22 cellular contexts compared by ENCODE assay signal in genomic region chr1:55503663-55504305, GRCh38.
A peak's percentile ranks its signal among the peaks of the same experiment; 100 is the strongest.
DNase-seq lines count a peak whose midpoint lies in the region; ATAC-seq and TF ChIP-seq lines count a peak whose summit lies in the region.
"Had no signal": no experiment of that assay in that cellular context is flagged by ENCODE, and none has a peak within 500 bp of the region (broad histone marks: within the 10 kb centered on the region; RNA-seq: fewer than 3 reads in every experiment).

No MANE protein-coding gene starts in this region.

- POLR2A ChIA-PET in PC-3 (lab: Charles Lee; ENCODE audit: unreplicated experiment), result no interaction called here

- DNase-seq in AG10803 (ENCODE audit: low read depth) (peak; percentile 21), PC-3 (no peak), fibroblast of lung (ENCODE audit: low read depth in 2 of 2) (peak; percentile 43 to 85), GM19238 (ENCODE audit: insufficient read length, low spot score) (no peak), upper lobe of left lung (no peak)
- DNase-seq: activated CD8-positive, alpha-beta T cell treated with anti-CD3 and anti-CD28 coated beads, Interleukin-2, amount 10 ng/mL, durations not matched to agents 7 days and 5 days; activated naive CD4-positive, alpha-beta T cell treated with anti-CD3 and anti-CD28 coated beads, Interleukin-2, amount 10 ng/mL, durations not matched to agents 7 days and 5 days; activated T-cell treated with anti-CD3 and anti-CD28 coated beads, Interleukin-2, amount 50 U/mL, for 72 hours; body of pancreas; gastrocnemius medialis; NCI-H2107; NCI-H510A treated with DMSO at 0.1 percent for 48 hours; RPMI8226; T-helper 9 cell had no signal

- H3K27ac ChIP-seq in PC-3 (ENCODE audit: low read length) (peak overlapping the region; percentile 23), fibroblast of lung (ENCODE audit: insufficient read depth, low read length) (peak overlapping the region; percentile 54), upper lobe of left lung (no peak overlapping the region)
- H3K27ac ChIP-seq: body of pancreas, gastrocnemius medialis had no signal

- intact Hi-C loops in PC-3 (cut with micrococcal nuclease), result loop anchor here (10.0 kb wide), 1 partner anchor 361 kb away; no protein-coding TSS in a partner anchor

- peaks cover 39% of the 10 kb centered on the region for H3K4me1 Mint-ChIP-seq in nephron
- H3K4me1 Mint-ChIP-seq: activated naive CD4-positive, alpha-beta T cell treated with anti-CD3 and anti-CD28 coated beads, Interleukin-2, amount 10 ng/mL, durations not matched to agents 7 days and 5 days; memory B cell had no signal

- H3K27ac Mint-ChIP-seq in nephron, result peak overlapping the region; percentile 30 to 76 (median 50)
- H3K27ac Mint-ChIP-seq: activated CD8-positive, alpha-beta T cell treated with anti-CD3 and anti-CD28 coated beads, Interleukin-2, amount 10 ng/mL, durations not matched to agents 7 days and 5 days; activated naive CD4-positive, alpha-beta T cell treated with anti-CD3 and anti-CD28 coated beads, Interleukin-2, amount 10 ng/mL, durations not matched to agents 7 days and 5 days; activated T-cell treated with anti-CD3 and anti-CD28 coated beads, Interleukin-2, amount 50 U/mL, for 72 hours; memory B cell; natural killer cell treated with Interleukin-12 subunit alpha and Interleukin-12 subunit beta and Interleukin-15 and Interleukin-18, amount 100 ng/mL, for 72 hours had no signal

- H3K4me3 Mint-ChIP-seq in nephron, result no peak overlapping the region
- H3K4me3 Mint-ChIP-seq: activated CD8-positive, alpha-beta T cell treated with anti-CD3 and anti-CD28 coated beads, Interleukin-2, amount 10 ng/mL, durations not matched to agents 7 days and 5 days; activated naive CD4-positive, alpha-beta T cell treated with anti-CD3 and anti-CD28 coated beads, Interleukin-2, amount 10 ng/mL, durations not matched to agents 7 days and 5 days; activated T-cell treated with anti-CD3 and anti-CD28 coated beads, Interleukin-2, amount 50 U/mL, for 72 hours; memory B cell; natural killer cell treated with Interleukin-12 subunit alpha and Interleukin-12 subunit beta and Interleukin-15 and Interleukin-18, amount 100 ng/mL, for 72 hours had no signal

- peaks cover 24% of the 10 kb centered on the region for H3K27me3 Mint-ChIP-seq in nephron (ENCODE audit: low read depth)

- H3K9me2 ChIP-seq in PC-3 (replicated peaks; ENCODE audit: low read length), result no peaks in the 10 kb centered on the region

- no peak for TF ChIP-seq CTCF in AG10803 (conservative IDR thresholded peaks at IDR 0.05; ENCODE audit: low read length)
- no peak for TF ChIP-seq CTCF in PC-3 (conservative IDR thresholded peaks at IDR 0.05; ENCODE audit: low read depth, low read length)
- peak in 1 of 2 donors; percentile 9 for TF ChIP-seq CTCF in fibroblast of lung (conservative IDR thresholded peaks at IDR 0.05 in 1 of 2, IDR thresholded peaks at IDR 0.05 in 1 of 2; ENCODE audit: low read depth in 1 of 2, low read length in 2 of 2)
- TF ChIP-seq CTCF in nephron (IDR thresholded peaks at IDR 0.05; ENCODE audit: unreplicated experiment in 3 of 3), result no peak
- TF ChIP-seq CTCF in upper lobe of left lung (IDR thresholded peaks at IDR 0.05), result no peak

- 43 to 64% methylated on average over 2 of the region's 2 CpGs for WGBS in upper lobe of left lung, 2 donors

- no peaks in the 10 kb centered on the region for H3F3A ChIP-seq in PC-3 (ENCODE audit: low read length, unreplicated experiment)

- H3K9me3 Mint-ChIP-seq in nephron, result no peaks in the 10 kb centered on the region
- H3K9me3 Mint-ChIP-seq: activated naive CD4-positive, alpha-beta T cell treated with anti-CD3 and anti-CD28 coated beads, Interleukin-2, amount 10 ng/mL, durations not matched to agents 7 days and 5 days; activated T-cell treated with anti-CD3 and anti-CD28 coated beads, Interleukin-2, amount 50 U/mL, for 72 hours; memory B cell; natural killer cell treated with Interleukin-12 subunit alpha and Interleukin-12 subunit beta and Interleukin-15 and Interleukin-18, amount 100 ng/mL, for 72 hours had no signal

- H3K9me3 ChIP-seq in PC-3 (ENCODE audit: low read length), result no peaks in the 10 kb centered on the region
- no peaks in the 10 kb centered on the region for H3K9me3 ChIP-seq in fibroblast of lung (ENCODE audit: control insufficient read depth, insufficient read depth, low read depth, low read length)
- H3K9me3 ChIP-seq in upper lobe of left lung, result no peaks in the 10 kb centered on the region
- H3K9me3 ChIP-seq: body of pancreas, gastrocnemius medialis had no signal

- ATAC-seq in PC-3 (no peak), HG03565 (IDR thresholded peaks at IDR 0.05; ENCODE audit: unreplicated experiment) (no peak), upper lobe of left lung (ENCODE audit: low FRiP score in 2 of 2) (no peak), GM19455 (IDR thresholded peaks at IDR 0.05; ENCODE audit: unreplicated experiment) (no peak)
- ATAC-seq: activated CD4-positive, CD25-positive, alpha-beta regulatory T cell treated with anti-CD3 and anti-CD28 coated beads, Interleukin-2, amount 50 U/mL, for 24 hours; activated CD8-positive, alpha-beta T cell treated with anti-CD3 and anti-CD28 coated beads, Interleukin-2, amount 10 ng/mL, durations not matched to agents 7 days and 5 days; activated T-cell treated with anti-CD3 and anti-CD28 coated beads, Interleukin-2, amount 50 U/mL, for 72 hours; body of pancreas; gastrocnemius medialis; GM12878; natural killer cell treated with Interleukin-12 subunit alpha and Interleukin-12 subunit beta and Interleukin-15 and Interleukin-18, amount 100 ng/mL, for 72 hours; SK-N-SH treated with all-trans-retinoic acid at 6 μM for 48 hours had no signal

- H4K20me1 ChIP-seq in PC-3 (ENCODE audit: low read length) (no peaks in the 10 kb centered on the region), fibroblast of lung (ENCODE audit: control insufficient read depth, extremely low read depth, insufficient read depth, low read length) (no peaks in the 10 kb centered on the region)

- H3K36me3 Mint-ChIP-seq in nephron (ENCODE audit: low read depth), result no peaks in the 10 kb centered on the region
- H3K36me3 Mint-ChIP-seq: activated naive CD4-positive, alpha-beta T cell treated with anti-CD3 and anti-CD28 coated beads, Interleukin-2, amount 10 ng/mL, durations not matched to agents 7 days and 5 days; natural killer cell treated with Interleukin-12 subunit alpha and Interleukin-12 subunit beta and Interleukin-15 and Interleukin-18, amount 100 ng/mL, for 72 hours had no signal

- H3K4me2 ChIP-seq in PC-3 (ENCODE audit: low read length) (peak overlapping the region; percentile 9; the same call in 1 of the 2 replicates), fibroblast of lung (ENCODE audit: extremely low read depth, insufficient read depth, low read length) (peak overlapping the region; percentile 83)

- no peaks in the 10 kb centered on the region for H3K27me3 ChIP-seq in PC-3 (ENCODE audit: low read length)
- no peaks in the 10 kb centered on the region for H3K27me3 ChIP-seq in fibroblast of lung (ENCODE audit: control insufficient read depth, insufficient read depth, low read length)
- no peaks in the 10 kb centered on the region for H3K27me3 ChIP-seq in upper lobe of left lung
- H3K27me3 ChIP-seq: body of pancreas, gastrocnemius medialis had no signal

- H3K4me1 ChIP-seq in PC-3 (ENCODE audit: insufficient read depth, low read length) (peaks cover 49% of the 10 kb centered on the region), fibroblast of lung (ENCODE audit: control insufficient read depth, extremely low read depth, insufficient read depth, low read length) (peaks cover 31% of the 10 kb centered on the region), upper lobe of left lung (peaks cover 0 to 5% (median 0%) of the 10 kb centered on the region in 4 donors)
- H3K4me1 ChIP-seq: body of pancreas had no signal

- TF ChIP-seq EP300 in upper lobe of left lung (IDR thresholded peaks at IDR 0.05), result no peak

- H3K9ac ChIP-seq in PC-3 (ENCODE audit: low read length) (no peak overlapping the region), fibroblast of lung (ENCODE audit: insufficient read depth, low read length) (no peak overlapping the region)

- TF ChIP-seq POLR2A in upper lobe of left lung (IDR thresholded peaks at IDR 0.05), result no peak

- CTCF ChIA-PET in PC-3 (lab: Charles Lee), result interaction anchor here (0.6 to 1.0 kb wide), 3 partner anchors 60 to 128 kb away, joined by 3 to 6 read pairs (median 5); no protein-coding TSS in a partner anchor

- H2AFZ ChIP-seq in PC-3 (ENCODE audit: low read length), result peak overlapping the region; percentile 57
- H2AFZ ChIP-seq in fibroblast of lung (ENCODE audit: low read length), result no peak overlapping the region

- H3K79me2 ChIP-seq in PC-3 (ENCODE audit: low read length) (no peaks in the 10 kb centered on the region), fibroblast of lung (ENCODE audit: control insufficient read depth, insufficient read depth, low read length) (no peaks in the 10 kb centered on the region)

- H3K4me3 ChIP-seq in AG10803 (ENCODE audit: low read length) (no peak overlapping the region), PC-3 (ENCODE audit: low read length) (no peak overlapping the region), fibroblast of lung (replicated peaks in 1 of 4; ENCODE audit: control extremely low read depth in 1 of 4, insufficient read depth in 1 of 4, low read depth in 3 of 4, low read length in 4 of 4) (no peak overlapping the region), upper lobe of left lung (no peak overlapping the region)
- H3K4me3 ChIP-seq: body of pancreas, gastrocnemius medialis, GM12878 had no signal

- BruUV-seq in PC-3 (replicated peaks; lab: Mats Ljungman, UMichigan), result no TSS peak

- H3K36me3 ChIP-seq in PC-3 (ENCODE audit: low read depth, low read length) (no peaks in the 10 kb centered on the region), fibroblast of lung (ENCODE audit: control insufficient read depth, insufficient read depth, low read length) (no peaks in the 10 kb centered on the region), upper lobe of left lung (no peaks in the 10 kb centered on the region)
- H3K36me3 ChIP-seq: gastrocnemius medialis had no signal

Comparison
In these comparisons a context has a peak if more than half of its experiments do, and no peak if none do; other contexts are left out.
1. DNase-seq: peak in AG10803 (single experiment) and fibroblast of lung (2 of 2); none in PC-3 (single experiment), GM19238 (single experiment) and upper lobe of left lung (0 of 2).
2. H3K27ac ChIP-seq: peak in PC-3 (single experiment) and fibroblast of lung (single experiment); none in upper lobe of left lung (0 of 4).